ENCODE assay signal across 9 cellular contexts in the genomic region with DNA sequence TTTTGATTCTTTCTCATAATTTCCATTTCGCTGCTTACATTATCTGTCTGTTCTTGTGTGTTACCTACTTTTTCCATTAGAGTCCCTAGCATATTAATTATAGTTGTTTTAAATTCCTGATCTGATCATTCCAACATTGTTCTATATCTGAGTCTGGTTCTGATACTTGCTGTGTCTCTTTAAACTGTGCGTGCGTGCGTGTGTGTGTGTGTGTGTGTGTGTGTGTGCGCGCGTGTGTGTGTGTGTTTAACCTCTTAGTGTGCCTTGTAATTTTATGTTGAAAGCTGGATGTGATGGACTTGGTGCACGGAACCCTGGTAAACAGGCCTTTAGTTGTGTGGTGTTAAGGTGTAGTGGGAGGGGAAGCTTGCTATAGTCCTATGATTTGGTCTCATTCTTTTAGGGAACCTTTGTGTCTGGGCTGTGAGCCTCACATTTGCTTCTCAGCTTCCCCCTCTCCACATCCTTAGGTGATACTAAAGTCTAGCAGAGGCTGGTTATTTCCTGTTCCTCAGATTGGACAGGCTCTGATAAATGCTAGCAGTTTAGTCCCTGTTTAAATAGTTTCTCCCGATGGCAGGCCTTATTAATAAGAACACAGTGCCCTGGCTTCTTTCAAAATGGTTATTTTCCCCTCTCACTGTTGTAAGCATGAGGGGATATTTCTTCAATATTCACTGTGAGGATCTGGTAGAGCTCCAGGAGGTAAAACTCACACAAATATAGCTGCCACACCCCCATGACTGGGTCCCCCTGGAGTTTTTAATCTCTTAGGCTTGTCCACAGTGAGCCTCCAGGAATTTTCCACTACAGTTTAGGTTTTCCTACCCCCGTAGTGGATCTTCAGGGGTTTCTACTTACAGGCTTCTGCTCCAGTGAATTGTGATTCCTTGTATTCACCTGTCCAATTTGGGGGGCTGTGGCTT.
DNase-seq lines count a peak whose midpoint lies in the region; ATAC-seq and TF ChIP-seq lines count a peak whose summit lies in the region.
"Had no signal": no experiment of that assay in that cellular context is flagged by ENCODE, and none has a peak within 500 bp of the region (broad histone marks: within the 10 kb centered on the region; RNA-seq: fewer than 3 reads in every experiment).

No MANE protein-coding gene starts in this region.

- peak overlapping the region in 5 of 6 donors; percentile 14 to 61 (median 44) for H3K27ac Mint-ChIP-seq in naive B cell

- peaks cover 39% of the 10 kb centered on the region for H3K4me1 ChIP-seq in body of pancreas

- peak; percentile 66 for DNase-seq in DMS53 treated with DMSO at 0.1 percent for 48 hours (lab: John Stamatoyannopoulos, UW; ENCODE audit: unreplicated experiment)
- DNase-seq in M059J (ENCODE audit: low read depth), result peak; percentile 9
- DNase-seq in body of pancreas, result no peak
- DNase-seq in naive B cell, result no peak
- no peak for DNase-seq in iPS-NIHi11 (ENCODE audit: low spot score)
- DNase-seq in NCI-H526 (lab: John Stamatoyannopoulos, UW), result no peak

- H3K4me3 Mint-ChIP-seq in naive B cell, result no peak overlapping the region
- H3K4me3 Mint-ChIP-seq: IgD-negative memory B cell had no signal

- peaks cover 0 to 7% (median 3%) of the 10 kb centered on the region in 7 donors for H3K9me3 Mint-ChIP-seq in naive B cell

- peak overlapping the region; percentile 47 to 78 (median 74) for H3K27ac ChIP-seq in body of pancreas

- H3K27me3 Mint-ChIP-seq in naive B cell, result no peaks in the 10 kb centered on the region
- H3K27me3 Mint-ChIP-seq: IgD-negative memory B cell had no signal

- peaks cover 32 to 63% (median 32%) of the 10 kb centered on the region in 3 donors for H3K4me1 Mint-ChIP-seq in naive B cell

- H3K4me3 ChIP-seq in body of pancreas, result no peak overlapping the region

- WGBS in body of pancreas, 2 donors, result 29 to 44% methylated on average over 10 of the region's 10 CpGs

- peak in 1 of 7 experiments; percentile 8 for TF ChIP-seq CTCF in body of pancreas (IDR thresholded peaks at IDR 0.05)

- H3K27me3 ChIP-seq in body of pancreas, result no peaks in the 10 kb centered on the region

- peaks cover 20 to 23% of the 10 kb centered on the region in 2 donors for H3K36me3 Mint-ChIP-seq in naive B cell

- intact Hi-C loops in body of pancreas (cut with DNase I), result no loop called here

- no peak for TF ChIP-seq POLR2A in body of pancreas (IDR thresholded peaks at IDR 0.05)

- no peaks in the 10 kb centered on the region for H3K9me3 ChIP-seq in body of pancreas

- no peaks in the 10 kb centered on the region for H3K36me3 ChIP-seq in body of pancreas (replicated peaks in 1 of 2; ENCODE audit: insufficient read depth in 1 of 2, low read depth in 2 of 2)

- peak; percentile 61 for ATAC-seq in body of pancreas
- peak in 1 of 2 donors; percentile 35 for ATAC-seq in naive B cell (ENCODE audit: low read depth in 2 of 2)
- no peak for ATAC-seq in HG03354 (IDR thresholded peaks at IDR 0.05; ENCODE audit: poor library complexity, severe bottlenecking, unreplicated experiment)
- ATAC-seq in GM18511 (IDR thresholded peaks at IDR 0.05; ENCODE audit: unreplicated experiment), result no peak

Comparison
In these comparisons a context has a peak if more than half of its experiments do, and no peak if none do; other contexts are left out.
1. DNase-seq: peak in DMS53 treated with DMSO at 0.1 percent for 48 hours (single experiment) and M059J (single experiment); none in body of pancreas (0 of 4), naive B cell (single experiment), iPS-NIHi11 (single experiment) and NCI-H526 (0 of 2).